8 cellular contexts compared by ENCODE assay signal in genomic region chr6:37048851-37049734, GRCh38. TPM values are rescaled to one million over a fixed set of nuclear protein-coding genes. Genes with fewer than 3 reads are reported as not detected.
DNase-seq lines count a peak whose midpoint lies in the region; ATAC-seq and TF ChIP-seq lines count a peak whose summit lies in the region.

No MANE protein-coding gene starts in this region.

- H3K27ac ChIP-seq in CD4-positive, CD25-positive, alpha-beta regulatory T cell (ENCODE audit: insufficient read depth, low read length, poor library complexity, severe bottlenecking): peak overlapping the region; percentile 85
- H3K27ac ChIP-seq in PC-9: no peak overlapping the region

- no peaks in the 10 kb centered on the region for H3K9me2 ChIP-seq in PC-9 (ENCODE audit: insufficient read depth)

- no peaks in the 10 kb centered on the region for H3K79me2 ChIP-seq in PC-9 (ENCODE audit: low read depth)

- no TSS peak for BruUV-seq in PC-9 (replicated peaks; lab: Mats Ljungman, UMichigan)

- intact Hi-C loops in PC-9 (cut with micrococcal nuclease; ENCODE audit: unreplicated experiment): no loop called here

- POLR2A ChIA-PET in PC-9 (lab: Charles Lee; ENCODE audit: unreplicated experiment): no interaction called here

- H4K20me1 ChIP-seq in PC-9 (ENCODE audit: insufficient read depth): no peaks in the 10 kb centered on the region

- no peaks in the 10 kb centered on the region for H3K9me3 ChIP-seq in CD4-positive, CD25-positive, alpha-beta regulatory T cell (ENCODE audit: control insufficient read depth in 2 of 2, low read length in 2 of 2)
- H3K9me3 ChIP-seq in PC-9 (ENCODE audit: insufficient read depth, low read depth): no peaks in the 10 kb centered on the region

- no peak overlapping the region for H2AFZ ChIP-seq in PC-9

- no peaks in the 10 kb centered on the region for H3K36me3 Mint-ChIP-seq in CD4-positive, CD25-positive, alpha-beta regulatory T cell

- peak overlapping the region; percentile 93 to 99 (median 97) for H3K27ac Mint-ChIP-seq in CD4-positive, CD25-positive, alpha-beta regulatory T cell

- peaks cover 20 to 73% (median 58%) of the 10 kb centered on the region in 4 donors for H3K4me1 Mint-ChIP-seq in CD4-positive, CD25-positive, alpha-beta regulatory T cell

- peaks cover 0 to 3% (median 0%) of the 10 kb centered on the region in 7 donors for H3K9me3 Mint-ChIP-seq in CD4-positive, CD25-positive, alpha-beta regulatory T cell

- peak; percentile 66 to 75 for ATAC-seq in CD4-positive, CD25-positive, alpha-beta regulatory T cell (ENCODE audit: low read depth in 2 of 2)
- peak; percentile 61 for ATAC-seq in GM21825 (IDR thresholded peaks at IDR 0.05; ENCODE audit: unreplicated experiment)
- ATAC-seq in GM18517 (IDR thresholded peaks at IDR 0.05; ENCODE audit: unreplicated experiment): no peak

- H3F3A ChIP-seq in PC-9 (ENCODE audit: insufficient read depth, low read depth): peaks cover 4% of the 10 kb centered on the region; the same call in 1 of the 2 replicates

- H3K4me3 Mint-ChIP-seq in CD4-positive, CD25-positive, alpha-beta regulatory T cell: peak overlapping the region; percentile 83 to 93 (median 87)

- H3K4me2 ChIP-seq in PC-9: no peak overlapping the region

- no peaks in the 10 kb centered on the region for H3K36me3 ChIP-seq in CD4-positive, CD25-positive, alpha-beta regulatory T cell (ENCODE audit: control insufficient read depth, insufficient read depth, low read length)
- H3K36me3 ChIP-seq in PC-9 (ENCODE audit: low read depth): no peaks in the 10 kb centered on the region

- H3K4me3 ChIP-seq in CD4-positive, CD25-positive, alpha-beta regulatory T cell (ENCODE audit: low read depth, low read length): peak overlapping the region; percentile 74
- no peak overlapping the region for H3K4me3 ChIP-seq in PC-9

- TF ChIP-seq CTCF in PC-9 (conservative IDR thresholded peaks at IDR 0.05): no peak

- H3K27me3 Mint-ChIP-seq in CD4-positive, CD25-positive, alpha-beta regulatory T cell: no peaks in the 10 kb centered on the region

- CTCF ChIA-PET in PC-9 (lab: Charles Lee): interaction anchor here (0.6 to 1.9 kb wide), 3 partner anchors 12 to 27 kb away, joined by 3 to 6 read pairs (median 5); no protein-coding TSS in a partner anchor

- H3K27me3 ChIP-seq in CD4-positive, CD25-positive, alpha-beta regulatory T cell (ENCODE audit: control insufficient read depth, insufficient read depth, low read length): no peaks in the 10 kb centered on the region
- no peaks in the 10 kb centered on the region for H3K27me3 ChIP-seq in PC-9 (ENCODE audit: insufficient read depth, low read depth)

- peaks cover 64% of the 10 kb centered on the region for H3K4me1 ChIP-seq in CD4-positive, CD25-positive, alpha-beta regulatory T cell (ENCODE audit: control insufficient read depth, insufficient read depth, low read length, poor library complexity, severe bottlenecking)
- H3K4me1 ChIP-seq in PC-9 (replicated peaks; ENCODE audit: insufficient read depth): peaks cover 26% of the 10 kb centered on the region

- peak; percentile 54 to 95 (median 58) for DNase-seq in CD4-positive, CD25-positive, alpha-beta regulatory T cell
- DNase-seq in PC-9 (peak; percentile 47 to 65), iPS-NIHi7 (ENCODE audit: extremely low spot score) (peak; percentile 7), DMS153 treated with DMSO at 0.1 percent for 48 hours (lab: John Stamatoyannopoulos, UW; ENCODE audit: unreplicated experiment) (no peak)
- DNase-seq in activated naive CD4-positive, alpha-beta T cell treated with Interleukin-2 at 50 U/mL for 16 hours: peak; percentile 78
- peak; percentile 54 for DNase-seq in stimulated activated CD8-positive, alpha-beta memory T cell treated with anti-CD3 and anti-CD28 coated beads, Interleukin-12 subunit alpha, Interleukin-12 subunit beta, amount 100 ng/mL, for 1 hour (ENCODE audit: low read depth)

RNA-seq across cellular contexts. Expression of gene FGD2, which starts 43.6 kb away (rescaled TPM):
- 1.9 TPM for total RNA-seq in CD4-positive, CD25-positive, alpha-beta regulatory T cell
- polyA plus RNA-seq in CD4-positive, CD25-positive, alpha-beta regulatory T cell: under 1 TPM in 3 of 4 donors, not detected in 1; 0.21 to 0.77 (median 0.43) TPM
- total RNA-seq in PC-9 (2021): 0.50 and 0.55 TPM in 2 replicates
